ENCODE assay signal across 14 cellular contexts in the genomic region with DNA sequence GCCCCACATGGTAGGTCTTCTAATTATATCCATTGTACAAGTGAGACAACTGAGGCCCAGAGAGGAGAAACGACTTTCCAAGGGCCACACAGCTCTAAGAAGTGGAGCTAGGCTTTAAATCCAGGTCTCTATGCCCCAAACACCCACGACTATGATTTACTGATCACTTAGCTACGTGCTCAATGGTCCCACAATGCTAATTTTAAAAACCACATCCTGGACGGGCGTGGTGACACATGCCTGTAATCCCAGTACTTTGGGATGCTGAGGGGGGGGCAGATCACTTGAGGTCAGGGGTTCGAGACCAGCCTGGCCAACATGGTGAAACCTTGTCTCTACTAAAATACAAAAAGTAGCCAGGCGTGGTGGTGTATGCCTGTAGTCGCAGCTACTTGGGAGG. TPM values are rescaled to one million over a fixed set of nuclear protein-coding genes. Genes with fewer than 3 reads are reported as not detected.
DNase-seq lines count a peak whose midpoint lies in the region; ATAC-seq, FAIRE-seq and TF ChIP-seq lines count a peak whose summit lies in the region.
"Had no signal": no experiment of that assay in that cellular context is flagged by ENCODE, and none has a peak within 500 bp of the region (broad histone marks: within the 10 kb centered on the region; RNA-seq: fewer than 3 reads in every experiment).

No MANE protein-coding gene starts in this region.

- in situ Hi-C loops in mammary epithelial cell (cut with MboI; ENCODE audit: low sequenced_read_pairs in 2 of 2) (no loop called here), G401 (cut with HindIII; ENCODE audit: low sequenced_read_pairs) (no loop called here)

- H3K27ac ChIP-seq in BLaER1 (peak overlapping the region; percentile 14; the same call in 1 of the 2 replicates), mammary epithelial cell (ENCODE audit: insufficient read depth, low read depth, low read length) (no peak overlapping the region), neural progenitor cell (no peak overlapping the region)

- H3K9me2 ChIP-seq in Loucy (replicated peaks; ENCODE audit: low read depth, low read length) = no peaks in the 10 kb centered on the region

- ATAC-seq in GM18511 (IDR thresholded peaks at IDR 0.05; ENCODE audit: unreplicated experiment) (peak; percentile 24), HG03196 (IDR thresholded peaks at IDR 0.05; ENCODE audit: unreplicated experiment) (no peak)

- CTCF ChIA-PET in mammary epithelial cell (lab: Charles Lee; ENCODE audit: low non-redundant PET) = no interaction called here

- H3K4me1 ChIP-seq in BLaER1 (peaks cover 37% of the 10 kb centered on the region), Loucy (ENCODE audit: insufficient read depth, low read length, poor library complexity, severe bottlenecking) (peaks cover 15% of the 10 kb centered on the region), mammary epithelial cell (ENCODE audit: insufficient read depth, low read length) (peaks cover 10% of the 10 kb centered on the region), neural progenitor cell (no peaks in the 10 kb centered on the region)

- H3K27me3 Mint-ChIP-seq in neural progenitor cell (ENCODE audit: insufficient read depth, low read depth) = peaks cover 4% of the 10 kb centered on the region

- no peak overlapping the region for H3K27ac Mint-ChIP-seq in neural progenitor cell

- no peaks in the 10 kb centered on the region for H3K79me2 ChIP-seq in Loucy (ENCODE audit: insufficient read depth, low read length)
- H3K79me2 ChIP-seq in mammary epithelial cell (ENCODE audit: insufficient read depth, low read length) = no peaks in the 10 kb centered on the region
- H3K79me2 ChIP-seq in neural progenitor cell (ENCODE audit: low read depth) = no peaks in the 10 kb centered on the region

- H3K36me3 Mint-ChIP-seq in neural progenitor cell = no peaks in the 10 kb centered on the region

- H3K9me3 Mint-ChIP-seq in neural progenitor cell = no peaks in the 10 kb centered on the region

- 54% methylated on average over 5 of the region's 8 CpGs for WGBS in mammary epithelial cell (ENCODE audit: low coverage, missing lambda C conversion rate)

- BruUV-seq in mammary epithelial cell (replicated peaks; lab: Mats Ljungman, UMichigan) = no TSS peak

- H3K4me3 Mint-ChIP-seq in neural progenitor cell = no peak overlapping the region

- H3K4me2 ChIP-seq in BLaER1 = peak overlapping the region; percentile 70
- peak overlapping the region; percentile 72 for H3K4me2 ChIP-seq in Loucy (ENCODE audit: low read depth, low read length, poor library complexity, severe bottlenecking)
- H3K4me2 ChIP-seq in mammary epithelial cell (ENCODE audit: insufficient read depth, low read depth, low read length) = no peak overlapping the region
- no peak overlapping the region for H3K4me2 ChIP-seq in neural progenitor cell

- H3K4me3 ChIP-seq in BLaER1 = no peak overlapping the region
- peak overlapping the region; percentile 40 for H3K4me3 ChIP-seq in Loucy (ENCODE audit: low read length, poor library complexity, severe bottlenecking)
- no peak overlapping the region for H3K4me3 ChIP-seq in mammary epithelial cell (replicated peaks in 1 of 3; ENCODE audit: insufficient read depth in 1 of 3, low read depth in 2 of 3, low read length in 3 of 3)
- H3K4me3 ChIP-seq in neural progenitor cell = no peak overlapping the region
- H3K4me3 ChIP-seq: MG63 had no signal

- FAIRE-seq in frontal cortex (lab: Jason Lieb, UNC) = no peak

- H3K9ac ChIP-seq in BLaER1 (no peak overlapping the region), Loucy (ENCODE audit: low read depth, low read length, poor library complexity, severe bottlenecking) (peak overlapping the region; percentile 21), mammary epithelial cell (ENCODE audit: insufficient read depth, low read length) (no peak overlapping the region), neural progenitor cell (no peak overlapping the region)

- H3F3A ChIP-seq in Loucy (ENCODE audit: low read depth) = peaks cover 5% of the 10 kb centered on the region
- H3F3A ChIP-seq in neural progenitor cell (ENCODE audit: low read depth) = no peaks in the 10 kb centered on the region

- H3K27me3 ChIP-seq in BLaER1 = no peaks in the 10 kb centered on the region
- H3K27me3 ChIP-seq in Loucy (ENCODE audit: insufficient read depth, low read length, poor library complexity, severe bottlenecking) = no peaks in the 10 kb centered on the region
- H3K27me3 ChIP-seq in mammary epithelial cell (ENCODE audit: insufficient read depth, low read length) = no peaks in the 10 kb centered on the region
- no peaks in the 10 kb centered on the region for H3K27me3 ChIP-seq in neural progenitor cell
- H3K27me3 ChIP-seq: MG63 had no signal

- TF ChIP-seq CTCF in Loucy (conservative IDR thresholded peaks at IDR 0.05; ENCODE audit: low read length) (no peak), mammary epithelial cell (conservative IDR thresholded peaks at IDR 0.05 in 1 of 2, IDR thresholded peaks at IDR 0.05 in 1 of 2; ENCODE audit: extremely low read depth in 1 of 2, insufficient read depth in 1 of 2, low read depth in 1 of 2, low read length in 2 of 2) (no peak), neural progenitor cell (IDR thresholded peaks at IDR 0.05) (no peak)

- intact Hi-C loops in mammary epithelial cell (cut with micrococcal nuclease) = no loop called here

- H4K20me1 ChIP-seq in BLaER1 (no peaks in the 10 kb centered on the region), Loucy (ENCODE audit: insufficient read depth, low read length, poor library complexity, severe bottlenecking) (no peaks in the 10 kb centered on the region), mammary epithelial cell (ENCODE audit: insufficient read depth, low read length) (no peaks in the 10 kb centered on the region), neural progenitor cell (ENCODE audit: low read depth) (no peaks in the 10 kb centered on the region)

- H2AFZ ChIP-seq in Loucy (ENCODE audit: low read length) (no peak overlapping the region), mammary epithelial cell (ENCODE audit: low read depth, low read length) (peak overlapping the region; percentile 3), neural progenitor cell (replicated peaks) (no peak overlapping the region)

- peak; percentile 30 for DNase-seq in mammary epithelial cell
- no peak for DNase-seq in neural progenitor cell (ENCODE audit: low spot score)
- no peak for DNase-seq in G401 (ENCODE audit: low spot score)
- DNase-seq in frontal cortex (ENCODE audit: low spot score in 2 of 2) = no peak
- DNase-seq: activated T-cell treated with anti-CD3 and anti-CD28 coated beads for 4 hours, MG63, NCI-H526, occipital lobe, substantia nigra had no signal

- no peaks in the 10 kb centered on the region for H3K9me3 ChIP-seq in BLaER1
- H3K9me3 ChIP-seq in Loucy (ENCODE audit: insufficient read depth, low read depth, low read length) = no peaks in the 10 kb centered on the region
- H3K9me3 ChIP-seq in mammary epithelial cell (replicated peaks; ENCODE audit: insufficient read depth, low read length) = no peaks in the 10 kb centered on the region
- no peaks in the 10 kb centered on the region for H3K9me3 ChIP-seq in neural progenitor cell (ENCODE audit: low read depth)
- H3K9me3 ChIP-seq: MG63 had no signal

- dilution Hi-C loops in mammary epithelial cell (cut with HindIII; ENCODE audit: low sequenced_read_pairs) = no loop called here

- H3K4me1 Mint-ChIP-seq in neural progenitor cell = peaks cover 7% of the 10 kb centered on the region

- no peaks in the 10 kb centered on the region for H3K36me3 ChIP-seq in BLaER1
- no peaks in the 10 kb centered on the region for H3K36me3 ChIP-seq in Loucy (ENCODE audit: insufficient read depth, low read length)
- no peaks in the 10 kb centered on the region for H3K36me3 ChIP-seq in mammary epithelial cell (ENCODE audit: insufficient read depth, low read length)
- no peaks in the 10 kb centered on the region for H3K36me3 ChIP-seq in neural progenitor cell
- H3K36me3 ChIP-seq: MG63 had no signal

RNA-seq across cellular contexts. Expression of a gene that starts 8.4 kb away (rescaled TPM):
- total RNA-seq in mammary epithelial cell (100 to 1,000 TPM in 1 of 2 donors, 10 to 100 TPM in 1; 64.7 to 114 TPM), neural progenitor cell (ENCODE audit: low replicate concordance) (94.7 and 100 TPM in 2 replicates), frontal cortex (35.5 TPM)
- polyA plus RNA-seq in mammary epithelial cell = 37.1 TPM
- polyA minus RNA-seq in mammary epithelial cell = 150 TPM
- 85.9 and 106 TPM in 2 replicates for total RNA-seq in G401 (2014; rRNA removed; shearing (Covaris generic))

RNA-seq across cellular contexts. Expression of a gene that starts 31.7 kb away (rescaled TPM):
- total RNA-seq in mammary epithelial cell (10 to 100 TPM; 28.0 to 33.3 TPM), neural progenitor cell (ENCODE audit: low replicate concordance) (58.4 and 58.9 TPM in 2 replicates), frontal cortex (11.0 TPM)
- 25.3 TPM for polyA plus RNA-seq in mammary epithelial cell
- polyA minus RNA-seq in mammary epithelial cell = 31.7 TPM
- total RNA-seq in G401 (2014; rRNA removed; shearing (Covaris generic)) = 47.0 and 53.8 TPM in 2 replicates

RNA-seq across cellular contexts. Expression of a gene that starts 38.1 kb away (rescaled TPM):
- total RNA-seq in mammary epithelial cell (under 1 TPM in 1 of 2 donors, not detected in 1; 0.26 TPM), neural progenitor cell (ENCODE audit: low replicate concordance) (0.47 and 1.6 TPM in 2 replicates), frontal cortex (2.0 TPM)
- polyA plus RNA-seq in mammary epithelial cell = 0.03 TPM
- polyA minus RNA-seq in mammary epithelial cell = not detected
- total RNA-seq in G401 (2014; rRNA removed; shearing (Covaris generic)) = 0.86 TPM in 1 of 2 replicates, not detected in the other
- total RNA-seq: kidney epithelial cell had no signal

RNA-seq across cellular contexts. Expression of a gene that starts 47.1 kb away (rescaled TPM):
- total RNA-seq in mammary epithelial cell (1 to 10 TPM; 1.0 to 3.7 TPM), neural progenitor cell (ENCODE audit: low replicate concordance) (0.88 and 4.2 TPM in 2 replicates), frontal cortex (4.9 TPM)
- 1.3 TPM for polyA plus RNA-seq in mammary epithelial cell
- polyA minus RNA-seq in mammary epithelial cell = not detected
- 9.3 and 11.4 TPM in 2 replicates for total RNA-seq in G401 (2014; rRNA removed; shearing (Covaris generic))

Comparison
In these comparisons a context has a peak if more than half of its experiments do, and no peak if none do; other contexts are left out.
1. H3K4me2 ChIP-seq: peak in BLaER1 (single experiment) and Loucy (single experiment); none in mammary epithelial cell (single experiment) and neural progenitor cell (single experiment).